Comparison of ENCODE assay signal across 24 cellular contexts in genomic region chr7:47357398-47357797, GRCh38.
DNase-seq lines count a peak whose midpoint lies in the region; FAIRE-seq and TF ChIP-seq lines count a peak whose summit lies in the region.
"Had no signal": no experiment of that assay in that cellular context is flagged by ENCODE, and none has a peak within 500 bp of the region (broad histone marks: within the 10 kb centered on the region; RNA-seq: fewer than 3 reads in every experiment).

No MANE protein-coding gene starts in this region.

- peak overlapping the region; percentile 45 for H3K27ac ChIP-seq in colonic mucosa
- H3K27ac ChIP-seq in tibial nerve: peak overlapping the region in 3 of 4 donors; percentile 15 to 59 (median 54)
- H3K27ac ChIP-seq: A549, GM23248 had no signal

- no peak for TF ChIP-seq CTCF in colonic mucosa (IDR thresholded peaks at IDR 0.05)
- TF ChIP-seq CTCF in tibial nerve (IDR thresholded peaks at IDR 0.05): no peak
- TF ChIP-seq CTCF in Caco-2 (IDR thresholded peaks at IDR 0.05; ENCODE audit: insufficient read depth in 1 of 2, low read depth in 1 of 2, low read length in 1 of 2, severe bottlenecking in 1 of 2, unreplicated experiment in 1 of 2): no peak

- 55 to 72% methylated on average over 10 of the region's 10 CpGs for WGBS in tibial nerve, 2 donors

- H3K4me3 ChIP-seq in colonic mucosa (no peak overlapping the region), tibial nerve (no peak overlapping the region), Caco-2 (ENCODE audit: low read depth, low read length) (no peak overlapping the region)
- H3K4me3 ChIP-seq: A549, GM12878, GM23248 had no signal

- no peak overlapping the region for H3K4me3 Mint-ChIP-seq in Caco-2 (ENCODE audit: unreplicated experiment)
- H3K4me3 Mint-ChIP-seq: CD4-positive, CD25-positive, alpha-beta regulatory T cell; H9; HFFc6 had no signal

- POLR2A ChIA-PET in Caco-2 (lab: Charles Lee): no interaction called here

- peak overlapping the region in 1 of 2 donors; percentile 65 for H3K9ac ChIP-seq in colonic mucosa (ENCODE audit: low read depth in 2 of 2, low read length in 2 of 2)
- H3K9ac ChIP-seq: GM23248, SK-N-SH had no signal

- H3K36me3 ChIP-seq in colonic mucosa (no peaks in the 10 kb centered on the region), tibial nerve (no peaks in the 10 kb centered on the region), Caco-2 (ENCODE audit: control insufficient read depth, insufficient read depth, low read length) (peaks cover 4% of the 10 kb centered on the region)
- H3K36me3 ChIP-seq: BE2C had no signal

- H3K36me3 Mint-ChIP-seq in Caco-2 (ENCODE audit: insufficient read depth, unreplicated experiment): peaks cover 14% of the 10 kb centered on the region
- H3K36me3 Mint-ChIP-seq: CD4-positive, CD25-positive, alpha-beta regulatory T cell had no signal

- CTCF ChIA-PET in Caco-2 (lab: Charles Lee): no interaction called here

- H3K27me3 ChIP-seq in colonic mucosa (no peaks in the 10 kb centered on the region), tibial nerve (no peaks in the 10 kb centered on the region), Caco-2 (replicated peaks; ENCODE audit: control insufficient read depth, insufficient read depth, low read length) (no peaks in the 10 kb centered on the region)
- H3K27me3 ChIP-seq: BE2C had no signal

- no peak overlapping the region for H3K27ac Mint-ChIP-seq in Caco-2 (ENCODE audit: unreplicated experiment)
- H3K27ac Mint-ChIP-seq: CD4-positive, CD25-positive, alpha-beta regulatory T cell; HFFc6 had no signal

- no peak for TF ChIP-seq EP300 in tibial nerve (IDR thresholded peaks at IDR 0.05)

- H3K9me3 ChIP-seq in colonic mucosa (no peaks in the 10 kb centered on the region), tibial nerve (no peaks in the 10 kb centered on the region), Caco-2 (no peaks in the 10 kb centered on the region)
- H3K9me3 ChIP-seq: A549, BE2C, SK-N-SH had no signal

- no peak for FAIRE-seq in GM12891 (lab: Jason Lieb, UNC)
- FAIRE-seq: A549, GM12878 had no signal

- H3K4me1 Mint-ChIP-seq in Caco-2 (ENCODE audit: low read depth, unreplicated experiment): no peaks in the 10 kb centered on the region

- no peaks in the 10 kb centered on the region for H3K9me3 Mint-ChIP-seq in Caco-2 (ENCODE audit: unreplicated experiment)
- H3K9me3 Mint-ChIP-seq: CD4-positive, CD25-positive, alpha-beta regulatory T cell; H9; HFFc6 had no signal

- BruUV-seq in Caco-2 (replicated peaks; lab: Mats Ljungman, UMichigan): no TSS peak

- H3K4me1 ChIP-seq in colonic mucosa (peaks cover 17% of the 10 kb centered on the region), tibial nerve (peaks cover 0 to 62% (median 3%) of the 10 kb centered on the region in 4 donors), Caco-2 (peaks cover 5% of the 10 kb centered on the region)
- H3K4me1 ChIP-seq: BE2C had no signal

- intact Hi-C loops in colonic mucosa (cut with DNase I): no loop called here
- intact Hi-C loops in Caco-2 (cut with micrococcal nuclease; ENCODE audit: unreplicated experiment): no loop called here

- DNase-seq in HT-29 (ENCODE audit: low spot score) (peak; percentile 44), colonic mucosa (peak; percentile 62), mesenteric fat pad (ENCODE audit: low spot score) (peak; percentile 37), tibial nerve (ENCODE audit: low spot score in 2 of 2) (no peak), GM12891 (ENCODE audit: insufficient read length, low spot score) (no peak), Caco-2 (no peak)
- no peak for DNase-seq in NK-92 treated with Interleukin-12 subunit alpha and Interleukin-12 subunit beta, amount 100 ng/mL, for 24 hours (lab: John Stamatoyannopoulos, UW)
- DNase-seq: BE2C; CD4-positive, CD25-positive, alpha-beta regulatory T cell; DMS79 treated with DMSO at 0.1 percent for 48 hours; GM23248; H9; HFFc6; KG1; NCI-H1092; NCI-H1436 treated with DMSO at 0.1 percent for 48 hours; NCI-H1930; NCI-H2227 treated with DMSO at 0.1 percent for 48 hours; NCI-H510A; NCI-H748 treated with DMSO at 0.1 percent for 48 hours; SIG-M5; SK-N-SH had no signal

- no peak for TF ChIP-seq POLR2A in tibial nerve (IDR thresholded peaks at IDR 0.05)
- TF ChIP-seq POLR2A in GM12891 (IDR thresholded peaks at IDR 0.05; ENCODE audit: low read depth, low read length): no peak

- H3K27me3 Mint-ChIP-seq in Caco-2 (ENCODE audit: insufficient read depth, unreplicated experiment): no peaks in the 10 kb centered on the region
- H3K27me3 Mint-ChIP-seq: CD4-positive, CD25-positive, alpha-beta regulatory T cell had no signal

TF ChIP-seq in GM12891, 5 proteins besides CTCF, POLR2A, EP300 and RAD21:
- TF ChIP-seq POU2F2 (IDR thresholded peaks at IDR 0.05; ENCODE audit: low read depth, low read length) (no peak), TAF1 (IDR thresholded peaks at IDR 0.05; ENCODE audit: low read depth, low read length) (no peak), PAX5 (IDR thresholded peaks at IDR 0.05; ENCODE audit: insufficient read depth, low read length, severe bottlenecking) (no peak), SPI1 (IDR thresholded peaks at IDR 0.05; ENCODE audit: low read depth, low read length) (no peak), POLR2AphosphoS5 (IDR thresholded peaks at IDR 0.05; ENCODE audit: low read depth, low read length) (no peak)

Comparison
In these comparisons a context has a peak if more than half of its experiments do, and no peak if none do; other contexts are left out.
1. DNase-seq: peak in HT-29 (single experiment), colonic mucosa (single experiment) and mesenteric fat pad (single experiment); none in tibial nerve (0 of 2), NK-92 treated with Interleukin-12 subunit alpha and Interleukin-12 subunit beta, amount 100 ng/mL, for 24 hours (single experiment), GM12891 (single experiment) and Caco-2 (0 of 2).